ENCODE assay signal across 9 cellular contexts in the genomic region with DNA sequence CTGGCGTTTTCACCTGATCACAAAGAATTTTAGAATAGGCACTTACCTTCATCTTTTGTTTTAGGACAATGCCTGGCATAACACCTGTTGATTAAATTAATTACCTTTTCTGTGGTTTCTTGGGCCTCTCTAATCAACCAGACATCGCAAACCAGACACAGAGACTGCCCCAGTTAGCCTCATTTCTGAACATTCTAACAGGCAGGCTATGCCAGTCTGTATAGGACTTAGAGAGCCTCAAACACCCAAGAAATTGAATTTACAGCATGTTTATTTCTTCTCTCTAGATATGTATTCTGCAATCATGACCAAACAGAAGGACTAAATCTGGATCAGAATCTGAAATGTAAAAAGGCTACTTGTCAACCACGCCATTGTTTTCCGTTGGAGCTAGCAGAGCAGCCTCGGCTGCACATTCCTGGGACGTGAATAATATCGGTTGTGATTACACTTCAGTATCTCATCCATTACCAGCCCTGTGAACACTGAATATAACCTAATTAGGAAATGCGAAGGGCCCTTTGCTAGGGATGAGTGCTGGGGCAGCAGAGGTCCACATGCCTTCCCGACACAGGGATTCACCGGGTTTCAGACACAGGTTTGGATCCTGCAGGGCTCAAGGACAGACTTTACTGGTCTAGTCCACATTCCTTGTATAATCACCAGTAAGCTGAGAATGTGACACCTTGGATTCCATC. TPM values are rescaled to one million over a fixed set of nuclear protein-coding genes. Genes with fewer than 3 reads are reported as not detected.
DNase-seq lines count a peak whose midpoint lies in the region; ATAC-seq, FAIRE-seq and TF ChIP-seq lines count a peak whose summit lies in the region.
"Had no signal": no experiment of that assay in that cellular context is flagged by ENCODE, and none has a peak within 500 bp of the region (broad histone marks: within the 10 kb centered on the region; RNA-seq: fewer than 3 reads in every experiment).

No MANE protein-coding gene starts in this region.

- DNase-seq in bronchial epithelial cell (ENCODE audit: low read depth) (peak; percentile 89), kidney tubule cell (ENCODE audit: low spot score) (peak; percentile 92), tibial nerve (ENCODE audit: low spot score in 2 of 2) (no peak), HepG2 (ENCODE audit: low spot score) (no peak), amniotic stem cell (lab: John Stamatoyannopoulos, UW) (no peak)
- no peak for DNase-seq in stimulated activated CD8-positive, alpha-beta memory T cell treated with anti-CD3 and anti-CD28 coated beads, Interleukin-4, amount 100 ng/mL, for 48 hours
- DNase-seq: activated naive CD4-positive, alpha-beta T cell treated with anti-CD3 and anti-CD28 coated beads, Interleukin-2, amount 10 ng/mL, durations not matched to agents 7 days and 5 days had no signal

- no TSS peak for BruUV-seq in HepG2 (replicated peaks; lab: Mats Ljungman, UMichigan)

- ATAC-seq in HepG2 (no peak), GM18520 (IDR thresholded peaks at IDR 0.05; ENCODE audit: unreplicated experiment) (no peak)

- H3K36me3 ChIP-seq in HUES48 (ENCODE audit: control insufficient read depth, insufficient read depth, low read length), result no peaks in the 10 kb centered on the region
- H3K36me3 ChIP-seq in bronchial epithelial cell (ENCODE audit: control insufficient read depth, insufficient read depth, low read length), result no peaks in the 10 kb centered on the region
- H3K36me3 ChIP-seq in tibial nerve, result no peaks in the 10 kb centered on the region
- no peaks in the 10 kb centered on the region for H3K36me3 ChIP-seq in HepG2 (replicated peaks in 1 of 2; ENCODE audit: control insufficient read depth in 1 of 2, insufficient read depth in 2 of 2, low read length in 2 of 2)

- TF ChIP-seq POLR2A in tibial nerve (IDR thresholded peaks at IDR 0.05) (no peak), HepG2 (IDR thresholded peaks at IDR 0.05; ENCODE audit: insufficient read depth in 1 of 2, low read depth in 2 of 2, low read length in 2 of 2) (no peak)

- H3K27me3 ChIP-seq in HUES48 (ENCODE audit: control insufficient read depth, insufficient read depth, low read length), result no peaks in the 10 kb centered on the region
- H3K27me3 ChIP-seq in bronchial epithelial cell (ENCODE audit: control insufficient read depth, insufficient read depth, low read length), result no peaks in the 10 kb centered on the region
- H3K27me3 ChIP-seq in tibial nerve, result no peaks in the 10 kb centered on the region
- H3K27me3 ChIP-seq in HepG2 (ENCODE audit: control insufficient read depth in 1 of 2, insufficient read depth in 2 of 2, low read length in 2 of 2), result no peaks in the 10 kb centered on the region

- intact Hi-C loops in HepG2 (cut with micrococcal nuclease; ENCODE audit: unreplicated experiment), result no loop called here

- H3K27ac ChIP-seq in HUES48 (ENCODE audit: low read depth, low read length) (peak overlapping the region; percentile 21), tibial nerve (peak overlapping the region in 3 of 4 donors; percentile 36 to 81 (median 70)), HepG2 (ENCODE audit: extremely low read length, insufficient read depth, low read length) (no peak overlapping the region)

- H3K4me3 ChIP-seq in HUES48 (ENCODE audit: low read depth, low read length) (no peak overlapping the region), bronchial epithelial cell (ENCODE audit: low read depth, low read length) (no peak overlapping the region), tibial nerve (no peak overlapping the region), HepG2 (replicated peaks in 1 of 3; ENCODE audit: insufficient read depth in 1 of 3, low read depth in 2 of 3, low read length in 3 of 3) (no peak overlapping the region)

- H3K9ac ChIP-seq in HUES48 (ENCODE audit: low read depth, low read length) (no peak overlapping the region), HepG2 (ENCODE audit: insufficient read depth, low read depth, low read length) (no peak overlapping the region)

- TF ChIP-seq EP300 in tibial nerve (IDR thresholded peaks at IDR 0.05) (no peak), HepG2 (IDR thresholded peaks at IDR 0.05; ENCODE audit: low read depth in 2 of 2, low read length in 2 of 2) (no peak), HepG2 (CRISPR knock-in tag; IDR thresholded peaks at IDR 0.05; ENCODE audit: borderline replicate concordance) (no peak)

- H3K79me2 ChIP-seq in HepG2 (ENCODE audit: insufficient read depth, low read length), result no peaks in the 10 kb centered on the region

- in situ Hi-C loops in HepG2 (cut with HindIII; ENCODE audit: extremely low pct_ligation_motif_present, low pct_unique_long_range_greater_than_20kb), result no loop called here

- POLR2A ChIA-PET in HepG2 (lab: Yijun Ruan, JAX), result no interaction called here

- 46 to 52% methylated on average over 10 of the region's 10 CpGs for WGBS in tibial nerve, 2 donors
- WGBS in HepG2 (ENCODE audit: low lambda C conversion rate), result 16% methylated on average over 10 of the region's 10 CpGs

- H3K4me1 ChIP-seq in HUES48 (ENCODE audit: control insufficient read depth, insufficient read depth, low read length) (peaks cover 7% of the 10 kb centered on the region; the same call in 1 of the 2 replicates), tibial nerve (peaks cover 0 to 18% (median 0%) of the 10 kb centered on the region in 4 donors), HepG2 (ENCODE audit: insufficient read depth, low read length) (no peaks in the 10 kb centered on the region)

- FAIRE-seq in bronchial epithelial cell (lab: Jason Lieb, UNC) (no peak), HepG2 (lab: Jason Lieb, UNC) (no peak)

- no peaks in the 10 kb centered on the region for H4K20me1 ChIP-seq in HepG2 (ENCODE audit: insufficient read depth, low read length)

- no peak overlapping the region for H3K4me2 ChIP-seq in HepG2 (ENCODE audit: low read depth, low read length)

- TF ChIP-seq CTCF in bronchial epithelial cell (IDR thresholded peaks at IDR 0.05; ENCODE audit: insufficient read depth, low read length, severe bottlenecking), result no peak
- no peak for TF ChIP-seq CTCF in tibial nerve (IDR thresholded peaks at IDR 0.05)
- TF ChIP-seq CTCF in HepG2 (CRISPR knock-in tag; IDR thresholded peaks at IDR 0.05), result no peak

- no peaks in the 10 kb centered on the region for H3K9me3 ChIP-seq in HUES48 (ENCODE audit: control insufficient read depth, insufficient read depth, low read length)
- no peaks in the 10 kb centered on the region for H3K9me3 ChIP-seq in tibial nerve
- no peaks in the 10 kb centered on the region for H3K9me3 ChIP-seq in HepG2 (ENCODE audit: low read length)

- no peak for TF ChIP-seq RAD21 in HepG2 (CRISPR knock-in tag; IDR thresholded peaks at IDR 0.05)

- CTCF ChIA-PET in HepG2 (lab: Yijun Ruan, JAX; ENCODE audit: low intra/inter-chr PET ratio, low total read pairs), result no interaction called here

- H2AFZ ChIP-seq in HepG2 (ENCODE audit: low read length), result no peak overlapping the region

TF ChIP-seq in HepG2, 621 proteins besides CTCF, POLR2A, EP300 and RAD21 (continues in another document):
- TF ChIP-seq CEBPB (IDR thresholded peaks at IDR 0.05; ENCODE audit: borderline replicate concordance, low read depth, low read length) (no peak), MZF1 (CRISPR knock-in tag; IDR thresholded peaks at IDR 0.05; ENCODE audit: borderline replicate concordance) (no peak), XBP1 (CRISPR knock-in tag; IDR thresholded peaks at IDR 0.05) (no peak), ZNF678 (CRISPR knock-in tag; IDR thresholded peaks at IDR 0.05) (no peak)
- TF ChIP-seq, protein P1, sequence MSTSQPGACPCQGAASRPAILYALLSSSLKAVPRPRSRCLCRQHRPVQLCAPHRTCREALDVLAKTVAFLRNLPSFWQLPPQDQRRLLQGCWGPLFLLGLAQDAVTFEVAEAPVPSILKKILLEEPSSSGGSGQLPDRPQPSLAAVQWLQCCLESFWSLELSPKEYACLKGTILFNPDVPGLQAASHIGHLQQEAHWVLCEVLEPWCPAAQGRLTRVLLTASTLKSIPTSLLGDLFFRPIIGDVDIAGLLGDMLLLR (CRISPR knock-in tag; IDR thresholded peaks at IDR 0.05), result no peak

RNA-seq across cellular contexts. Expression of a gene that starts 17.5 kb away (rescaled TPM):
- total RNA-seq in bronchial epithelial cell (8.7 and 10.5 TPM in 2 replicates), tibial nerve (10 to 100 TPM; 31.8 to 58.6 (median 40.2) TPM), HepG2 (2016; rRNA removed; fragmentation: Illumina TruSeq; extraction: Trizol) (not detected in 2 replicates)
- total RNA-seq in HepG2 (2016; cell fraction: cytosol; rRNA removed; fragmentation: Illumina TruSeq; extraction: Trizol; ENCODE audit: low read depth), result not detected in 2 replicates
- not detected in 2 replicates for total RNA-seq in HepG2 (2016; cell fraction: insoluble cytoplasmic fraction; rRNA removed; fragmentation: Illumina TruSeq; extraction: Trizol)
- not detected in 2 replicates for total RNA-seq in HepG2 (2016; cell fraction: membrane; rRNA removed; fragmentation: Illumina TruSeq; extraction: Trizol)
- not detected in 2 replicates for total RNA-seq in HepG2 (2016; cell fraction: nucleus; rRNA removed; fragmentation: Illumina TruSeq; extraction: Trizol)
- polyA plus RNA-seq in HepG2 (2011; rRNA removed), result 0.01 TPM in 1 of 2 replicates, not detected in the other
- polyA plus RNA-seq in HepG2 (2011; cell fraction: cytosol; rRNA removed), result 0.07 and 0.10 TPM in 2 replicates
- polyA plus RNA-seq in HepG2 (2011; cell fraction: nucleus; rRNA removed), result not detected in 2 replicates
- polyA plus RNA-seq in HepG2 (2012), result not detected in 2 replicates
- not detected in 2 replicates for polyA plus RNA-seq in HepG2 (2016; cell fraction: cytosol; fragmentation: Illumina TruSeq; extraction: Trizol; ENCODE audit: low read depth)
- polyA plus RNA-seq in HepG2 (2016; cell fraction: insoluble cytoplasmic fraction; fragmentation: Illumina TruSeq; extraction: Trizol; ENCODE audit: low read depth), result 0.04 TPM in 1 of 2 replicates, not detected in the other
- 0.05 TPM in 1 of 2 replicates, not detected in the other for polyA plus RNA-seq in HepG2 (2016; cell fraction: membrane; fragmentation: Illumina TruSeq; extraction: Trizol; ENCODE audit: low read depth)
- not detected in 2 replicates for polyA plus RNA-seq in HepG2 (2016; cell fraction: nucleus; fragmentation: Illumina TruSeq; extraction: Trizol; ENCODE audit: insufficient read depth, low read depth)
- polyA minus RNA-seq in HepG2 (2011; rRNA and poly(A)+ RNA removed; ENCODE audit: low replicate concordance), result 4.4 TPM in 1 of 2 replicates, not detected in the other
- polyA minus RNA-seq in HepG2 (2011; cell fraction: cytosol; rRNA and poly(A)+ RNA removed), result not detected in 2 replicates
- not detected in 2 replicates for polyA minus RNA-seq in HepG2 (2011; cell fraction: nucleus; rRNA and poly(A)+ RNA removed)

Comparison
In these comparisons a context has a peak if more than half of its experiments do, and no peak if none do; other contexts are left out.
1. DNase-seq: peak in bronchial epithelial cell (single experiment) and kidney tubule cell (single experiment); none in tibial nerve (0 of 2), HepG2 (single experiment), amniotic stem cell (single experiment) and stimulated activated CD8-positive, alpha-beta memory T cell treated with anti-CD3 and anti-CD28 coated beads, Interleukin-4, amount 100 ng/mL, for 48 hours (single experiment).